In the genomic region with DNA sequence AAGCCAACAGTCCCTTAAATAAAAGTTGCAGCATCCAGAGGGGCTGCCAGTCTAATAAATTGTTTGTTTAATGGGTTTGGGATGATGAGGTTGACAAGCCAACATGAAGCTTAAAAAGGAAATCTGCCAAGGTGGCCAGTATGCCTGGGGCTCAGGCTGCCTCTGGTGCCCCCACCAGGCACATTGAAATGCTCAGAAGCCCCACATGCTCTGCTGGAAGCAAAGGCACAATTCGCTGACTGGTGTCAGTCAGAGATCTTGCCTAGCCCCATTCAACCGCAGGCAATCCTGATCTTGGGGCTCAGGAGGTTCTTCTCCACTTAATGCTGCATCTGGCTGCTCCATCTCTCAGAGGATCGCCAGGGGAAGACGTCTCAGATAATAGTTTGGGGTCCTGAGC, we compare ENCODE assay signal across 19 cellular contexts. TPM values are rescaled to one million over a fixed set of nuclear protein-coding genes. Genes with fewer than 3 reads are reported as not detected.
A peak's percentile ranks its signal among the peaks of the same experiment; 100 is the strongest.
DNase-seq lines count a peak whose midpoint lies in the region; ATAC-seq and TF ChIP-seq lines count a peak whose summit lies in the region.
"Had no signal": no experiment of that assay in that cellular context is flagged by ENCODE, and none has a peak within 500 bp of the region (broad histone marks: within the 10 kb centered on the region; RNA-seq: fewer than 3 reads in every experiment).

No MANE protein-coding gene starts in this region.

- H3K27me3 ChIP-seq in GM06990 (replicated peaks; ENCODE audit: control insufficient read depth, insufficient read depth, low read length) (peaks cover 5% of the 10 kb centered on the region; the same call in 1 of the 2 replicates), HCT116 (ENCODE audit: insufficient read depth, low read length) (0 out of 2 replicates have a peak, but pooled peaks cover 10% of the 10 kb centered on the region), PC-3 (ENCODE audit: low read length) (peaks cover 43% of the 10 kb centered on the region), esophagus muscularis mucosa (peaks cover 0 to 16% (median 0%) of the 10 kb centered on the region in 4 donors)
- H3K27me3 ChIP-seq: BLaER1 had no signal

- POLR2A ChIA-PET in HCT116 (lab: Charles Lee), result no interaction called here
- POLR2A ChIA-PET in PC-3 (lab: Charles Lee; ENCODE audit: unreplicated experiment), result no interaction called here

- intact Hi-C loops in HCT116 (cut with micrococcal nuclease) (no loop called here), PC-3 (cut with micrococcal nuclease) (no loop called here), esophagus muscularis mucosa (cut with DNase I) (no loop called here), natural killer cell (cut with micrococcal nuclease) (no loop called here)

- H3K4me1 Mint-ChIP-seq in natural killer cell, result no peaks in the 10 kb centered on the region
- no peaks in the 10 kb centered on the region for H3K4me1 Mint-ChIP-seq in stimulated activated effector memory CD8-positive, alpha-beta T cell treated with anti-CD3 and anti-CD28 coated beads, Interleukin-12 subunit alpha, Interleukin-12 subunit beta, amount 100 ng/mL, for 72 hours
- H3K4me1 Mint-ChIP-seq: CD4-positive, CD25-positive, alpha-beta regulatory T cell had no signal

- TF ChIP-seq RAD21 in HCT116 (IDR thresholded peaks at IDR 0.05; ENCODE audit: low read depth), result peak; percentile 9; the same call in 1 of the 2 replicates

- no peak overlapping the region for H3K27ac Mint-ChIP-seq in natural killer cell
- H3K27ac Mint-ChIP-seq in stimulated activated effector memory CD8-positive, alpha-beta T cell treated with anti-CD3 and anti-CD28 coated beads, Interleukin-12 subunit alpha, Interleukin-12 subunit beta, amount 100 ng/mL, for 72 hours, result no peak overlapping the region
- H3K27ac Mint-ChIP-seq: CD4-positive, CD25-positive, alpha-beta regulatory T cell had no signal

- H3K27me3 Mint-ChIP-seq in natural killer cell (ENCODE audit: low read depth in 2 of 2), result peaks cover 9 to 22% of the 10 kb centered on the region in 2 donors

- H3K4me1 ChIP-seq in HCT116 (ENCODE audit: control insufficient read depth in 1 of 2, insufficient read depth in 2 of 2, low read length in 2 of 2), result no peaks in the 10 kb centered on the region
- H3K4me1 ChIP-seq in PC-3 (ENCODE audit: insufficient read depth, low read length), result no peaks in the 10 kb centered on the region
- H3K4me1 ChIP-seq in esophagus muscularis mucosa, result no peaks in the 10 kb centered on the region

- H2AFZ ChIP-seq in HCT116 (ENCODE audit: low read depth, low read length, poor library complexity, severe bottlenecking) (no peak overlapping the region), PC-3 (ENCODE audit: low read length) (no peak overlapping the region)

- H3K4me3 ChIP-seq in GM06990 (replicated peaks; ENCODE audit: low read depth, low read length) (no peak overlapping the region), HCT116 (replicated peaks in 1 of 2; ENCODE audit: low read depth in 1 of 2, low read length in 2 of 2) (no peak overlapping the region), PC-3 (ENCODE audit: low read length) (no peak overlapping the region), esophagus muscularis mucosa (no peak overlapping the region)
- H3K4me3 ChIP-seq: BLaER1, SK-N-MC had no signal

- no peaks in the 10 kb centered on the region for H3K36me3 Mint-ChIP-seq in natural killer cell
- H3K36me3 Mint-ChIP-seq in stimulated activated effector memory CD8-positive, alpha-beta T cell treated with anti-CD3 and anti-CD28 coated beads, Interleukin-12 subunit alpha, Interleukin-12 subunit beta, amount 100 ng/mL, for 72 hours, result no peaks in the 10 kb centered on the region
- H3K36me3 Mint-ChIP-seq: CD4-positive, CD25-positive, alpha-beta regulatory T cell had no signal

- RAD21 ChIA-PET in HCT116 (lab: Charles Lee; ENCODE audit: low non-redundant PET in 1 of 2, low total read pairs in 2 of 2, uncharacterized antibody in 2 of 2, unreplicated experiment in 2 of 2), result no interaction called here

- WGBS in esophagus muscularis mucosa, result 62% methylated on average over 3 of the region's 4 CpGs

- no peak overlapping the region for H3K4me2 ChIP-seq in HCT116 (ENCODE audit: low read length)
- H3K4me2 ChIP-seq in PC-3 (ENCODE audit: low read length), result no peak overlapping the region
- H3K4me2 ChIP-seq: BLaER1 had no signal

- no peaks in the 10 kb centered on the region for H3K9me3 Mint-ChIP-seq in natural killer cell
- H3K9me3 Mint-ChIP-seq in stimulated activated effector memory CD8-positive, alpha-beta T cell treated with anti-CD3 and anti-CD28 coated beads, Interleukin-12 subunit alpha, Interleukin-12 subunit beta, amount 100 ng/mL, for 72 hours, result no peaks in the 10 kb centered on the region

- TF ChIP-seq CTCF in GM06990 (IDR thresholded peaks at IDR 0.05; ENCODE audit: insufficient read depth, low read length, poor library complexity, severe bottlenecking) (peak; percentile 9), HCT116 (IDR thresholded peaks at IDR 0.05 in 2 of 3, conservative IDR thresholded peaks at IDR 0.05 in 1 of 3; ENCODE audit: borderline replicate concordance in 1 of 3, insufficient read depth in 1 of 3, low read depth in 2 of 3, low read length in 2 of 3) (no peak), PC-3 (conservative IDR thresholded peaks at IDR 0.05; ENCODE audit: low read depth, low read length) (0 out of 2 replicates have a peak, but pooled peaks have one; percentile 12), esophagus muscularis mucosa (IDR thresholded peaks at IDR 0.05) (no peak), natural killer cell (IDR thresholded peaks at IDR 0.05) (no peak)

- no TSS peak for BruUV-seq in HCT116 (replicated peaks; lab: Mats Ljungman, UMichigan)
- no TSS peak for BruUV-seq in PC-3 (replicated peaks; lab: Mats Ljungman, UMichigan)

- H3K36me3 ChIP-seq in GM06990 (ENCODE audit: control insufficient read depth, insufficient read depth, low read length), result no peaks in the 10 kb centered on the region
- H3K36me3 ChIP-seq in HCT116 (ENCODE audit: control insufficient read depth in 1 of 2, insufficient read depth in 2 of 2, low read length in 2 of 2), result no peaks in the 10 kb centered on the region
- H3K36me3 ChIP-seq in PC-3 (ENCODE audit: low read depth, low read length), result no peaks in the 10 kb centered on the region
- no peaks in the 10 kb centered on the region for H3K36me3 ChIP-seq in esophagus muscularis mucosa
- H3K36me3 ChIP-seq: BLaER1 had no signal

- DNase-seq in GM06990 (ENCODE audit: extremely low read depth, insufficient read length), result no peak
- no peak for DNase-seq in HCT116 (ENCODE audit: low read depth, low spot score)
- DNase-seq in PC-3, result no peak
- peak; percentile 90 for DNase-seq in esophagus muscularis mucosa (ENCODE audit: extremely low spot score)
- DNase-seq in HT-29 (ENCODE audit: low spot score), result no peak
- no peak for DNase-seq in cortex of kidney (lab: John Stamatoyannopoulos, UW)
- DNase-seq in natural killer cell, result no peak
- DNase-seq in stimulated activated effector memory CD8-positive, alpha-beta T cell treated with anti-CD3 and anti-CD28 coated beads, Interleukin-12 subunit alpha, Interleukin-12 subunit beta, amount 100 ng/mL, for 72 hours (ENCODE audit: low spot score in 2 of 2), result no peak
- DNase-seq: CD4-positive, CD25-positive, alpha-beta regulatory T cell; DMS79; EL; GDM1; NCI-H2029; NCI-H2227 treated with DMSO at 0.1 percent for 48 hours; NCI-H526 treated with DMSO at 0.1 percent for 48 hours; OCI-M1; SIG-M5 had no signal

- H3K9ac ChIP-seq in HCT116 (ENCODE audit: low read length) (no peak overlapping the region), PC-3 (ENCODE audit: low read length) (no peak overlapping the region)
- H3K9ac ChIP-seq: BLaER1 had no signal

- 0 out of 2 replicates have a peak, but pooled peaks have one; percentile 46 for ATAC-seq in HCT116
- ATAC-seq in PC-3, result no peak
- ATAC-seq in natural killer cell, result no peak
- ATAC-seq in stimulated activated effector memory CD8-positive, alpha-beta T cell treated with anti-CD3 and anti-CD28 coated beads, Interleukin-12 subunit alpha, Interleukin-12 subunit beta, amount 100 ng/mL, for 72 hours, result no peak

- H4K20me1 ChIP-seq in HCT116 (ENCODE audit: insufficient read depth), result no peaks in the 10 kb centered on the region
- no peaks in the 10 kb centered on the region for H4K20me1 ChIP-seq in PC-3 (ENCODE audit: low read length)
- H4K20me1 ChIP-seq: BLaER1 had no signal

- H3K79me2 ChIP-seq in HCT116 (ENCODE audit: insufficient read depth, low read length), result no peaks in the 10 kb centered on the region
- H3K79me2 ChIP-seq in PC-3 (ENCODE audit: low read length), result no peaks in the 10 kb centered on the region

- TF ChIP-seq POLR2A in HCT116 (IDR thresholded peaks at IDR 0.05; ENCODE audit: borderline replicate concordance, extremely low read depth, insufficient read depth, insufficient read length) (no peak), esophagus muscularis mucosa (IDR thresholded peaks at IDR 0.05; ENCODE audit: low read depth) (no peak)

- no peak overlapping the region for H3K4me3 Mint-ChIP-seq in natural killer cell
- no peak overlapping the region for H3K4me3 Mint-ChIP-seq in stimulated activated effector memory CD8-positive, alpha-beta T cell treated with anti-CD3 and anti-CD28 coated beads, Interleukin-12 subunit alpha, Interleukin-12 subunit beta, amount 100 ng/mL, for 72 hours
- H3K4me3 Mint-ChIP-seq: CD4-positive, CD25-positive, alpha-beta regulatory T cell had no signal

- H3K27ac ChIP-seq in HCT116 (ENCODE audit: low read depth, low read length) (no peak overlapping the region), PC-3 (ENCODE audit: low read length) (no peak overlapping the region), esophagus muscularis mucosa (replicated peaks in 1 of 4) (no peak overlapping the region)
- H3K27ac ChIP-seq: BLaER1, SK-N-MC had no signal

- TF ChIP-seq EP300 in esophagus muscularis mucosa (IDR thresholded peaks at IDR 0.05), result no peak

- CTCF ChIA-PET in HCT116 (lab: Charles Lee), result no interaction called here
- CTCF ChIA-PET in PC-3 (lab: Charles Lee), result no interaction called here

- H3K9me3 ChIP-seq in HCT116 (ENCODE audit: control insufficient read depth in 1 of 2, insufficient read depth in 1 of 2, low read depth in 1 of 2, low read length in 2 of 2) (no peaks in the 10 kb centered on the region), PC-3 (ENCODE audit: low read length) (no peaks in the 10 kb centered on the region), esophagus muscularis mucosa (no peaks in the 10 kb centered on the region)

- no peaks in the 10 kb centered on the region for H3F3A ChIP-seq in PC-3 (ENCODE audit: low read length, unreplicated experiment)

- H3K9me2 ChIP-seq in HCT116 (ENCODE audit: insufficient read depth) (no peaks in the 10 kb centered on the region), PC-3 (replicated peaks; ENCODE audit: low read length) (no peaks in the 10 kb centered on the region)

TF ChIP-seq in HCT116, 20 proteins besides CTCF, POLR2A, EP300 and RAD21 (continues in another document):
- no peak for TF ChIP-seq POLR2AphosphoS5 (IDR thresholded peaks at IDR 0.05; ENCODE audit: low read depth, low read length)

RNA-seq across cellular contexts. Expression of a gene that starts 44.2 kb away (rescaled TPM):
- total RNA-seq in HCT116 (2021; ENCODE audit: unreplicated experiment) (83.5 TPM), PC-3 (2014; rRNA removed) (86.0 and 96.9 TPM in 2 replicates), esophagus muscularis mucosa (10 to 100 TPM; 28.1 to 38.6 (median 29.9) TPM), natural killer cell (10 to 100 TPM; 77.5 to 97.0 (median 96.1) TPM)
- polyA plus RNA-seq in HCT116 (2012), result 32.1 and 37.9 TPM in 2 replicates
- total RNA-seq in HT-29 (2014; rRNA removed; shearing (Covaris generic)), result 51.4 and 58.4 TPM in 2 replicates

Comparison
In these comparisons a context has a peak if more than half of its experiments do, and no peak if none do; other contexts are left out.
1. CTCF ChIP-seq: peak in GM06990 (single experiment) and PC-3 (single experiment); none in HCT116 (0 of 3), esophagus muscularis mucosa (0 of 3) and natural killer cell (single experiment).